ENCODE assay signal across 11 cellular contexts in the genomic region with DNA sequence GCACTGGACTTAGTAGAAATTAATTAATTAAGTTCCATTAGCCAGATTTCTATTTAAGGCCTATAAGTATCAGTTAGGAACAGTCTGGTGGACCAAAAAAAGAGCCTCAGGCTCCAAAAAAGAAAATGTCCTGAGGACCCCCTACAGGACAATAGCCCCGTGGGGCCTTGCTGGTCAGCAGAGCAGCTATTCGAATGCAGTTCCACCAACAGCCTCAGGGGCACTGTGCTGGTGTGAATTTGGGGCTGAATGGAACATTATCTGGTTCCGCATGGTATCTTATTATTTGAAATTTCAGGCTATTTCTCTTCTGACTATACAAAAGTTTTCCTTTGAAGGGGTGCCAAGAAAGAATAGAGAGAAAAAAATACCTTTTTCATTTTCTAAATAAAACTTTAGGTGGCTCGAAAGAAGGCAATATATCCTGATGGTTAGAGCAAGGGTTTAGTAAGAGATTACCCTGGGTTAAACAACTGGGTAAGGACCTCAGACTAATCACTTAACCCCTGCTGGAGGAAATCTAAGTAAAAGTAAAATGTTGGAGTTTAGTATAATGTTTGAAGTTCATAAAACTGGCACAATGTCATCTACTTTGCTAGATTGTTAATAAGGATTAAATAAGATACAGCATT.
DNase-seq lines count a peak whose midpoint lies in the region; ATAC-seq and TF ChIP-seq lines count a peak whose summit lies in the region.
"Had no signal": no experiment of that assay in that cellular context is flagged by ENCODE, and none has a peak within 500 bp of the region (broad histone marks: within the 10 kb centered on the region; RNA-seq: fewer than 3 reads in every experiment).

No MANE protein-coding gene starts in this region.

- H3K4me1 ChIP-seq in A673 (ENCODE audit: insufficient read depth, low read length, poor library complexity, severe bottlenecking): no peaks in the 10 kb centered on the region
- H3K4me1 ChIP-seq in spleen: no peaks in the 10 kb centered on the region

- no peak overlapping the region for H3K4me3 ChIP-seq in A673 (ENCODE audit: low read depth, low read length, poor library complexity, severe bottlenecking)
- no peak overlapping the region for H3K4me3 ChIP-seq in GM12864 (ENCODE audit: low read depth, low read length)
- H3K4me3 ChIP-seq in spleen: no peak overlapping the region

- H3K4me3 Mint-ChIP-seq in T-cell: no peak overlapping the region
- H3K4me3 Mint-ChIP-seq: natural killer cell treated with Interleukin-12 subunit alpha and Interleukin-12 subunit beta and Interleukin-15 and Interleukin-18, amount 100 ng/mL, for 72 hours had no signal

- 74 to 90% (median 82%) methylated on average over 4 of the region's 4 CpGs for WGBS in spleen, 5 donors

- H3K36me3 ChIP-seq in A673 (ENCODE audit: insufficient read depth, low read length, poor library complexity, severe bottlenecking): no peaks in the 10 kb centered on the region
- peaks cover 0 to 3% (median 0%) of the 10 kb centered on the region in 6 donors for H3K36me3 ChIP-seq in spleen

- intact Hi-C loops in A673 (cut with micrococcal nuclease; ENCODE audit: unreplicated experiment): no loop called here
- intact Hi-C loops in spleen (cut with DNase I; ENCODE audit: low total_unique reads): no loop called here

- no peak overlapping the region for H3K27ac Mint-ChIP-seq in T-cell
- H3K27ac Mint-ChIP-seq: natural killer cell treated with Interleukin-12 subunit alpha and Interleukin-12 subunit beta and Interleukin-15 and Interleukin-18, amount 100 ng/mL, for 72 hours had no signal

- peaks cover 11% of the 10 kb centered on the region for H3K36me3 Mint-ChIP-seq in T-cell
- H3K36me3 Mint-ChIP-seq: natural killer cell treated with Interleukin-12 subunit alpha and Interleukin-12 subunit beta and Interleukin-15 and Interleukin-18, amount 100 ng/mL, for 72 hours had no signal

- no peak for ATAC-seq in T-cell (replicated peaks in 1 of 4)
- ATAC-seq in activated CD4-positive, CD25-positive, alpha-beta regulatory T cell treated with anti-CD3 and anti-CD28 coated beads, Interleukin-2, amount 50 U/mL, for 24 hours: no peak
- ATAC-seq: natural killer cell treated with Interleukin-12 subunit alpha and Interleukin-12 subunit beta and Interleukin-15 and Interleukin-18, amount 100 ng/mL, for 72 hours had no signal

- H3K9me3 Mint-ChIP-seq in T-cell: no peaks in the 10 kb centered on the region
- H3K9me3 Mint-ChIP-seq: natural killer cell treated with Interleukin-12 subunit alpha and Interleukin-12 subunit beta and Interleukin-15 and Interleukin-18, amount 100 ng/mL, for 72 hours had no signal

- H3K27me3 Mint-ChIP-seq in T-cell: no peaks in the 10 kb centered on the region
- H3K27me3 Mint-ChIP-seq: natural killer cell treated with Interleukin-12 subunit alpha and Interleukin-12 subunit beta and Interleukin-15 and Interleukin-18, amount 100 ng/mL, for 72 hours had no signal

- CTCF ChIA-PET in A673 (lab: Charles Lee) (interaction anchor here (0.6 kb wide), 1 partner anchor 61 kb away, joined by 3 read pairs; no protein-coding TSS in a partner anchor), T-cell (lab: Charles Lee) (interaction anchor here in 1 of 2 donors (0.6 to 1.4 kb wide), 2 partner anchors 10 to 75 kb away, joined by 3 to 4 read pairs; no protein-coding TSS in a partner anchor)

- peaks cover 24 to 28% (median 28%) of the 10 kb centered on the region in 3 donors for H3K4me1 Mint-ChIP-seq in T-cell

- DNase-seq in A673 (ENCODE audit: low spot score) (peak; percentile 35), GM12864 (ENCODE audit: low read depth) (no peak), RPMI7951 (ENCODE audit: low read depth) (peak; percentile 24), germinal center (ENCODE audit: low spot score) (peak; percentile 27), T-cell (no peak), spleen (no peak), middle frontal gyrus (ENCODE audit: extremely low spot score, low spot score) (no peak)
- DNase-seq: GF-D8, SIG-M5 had no signal

- BruUV-seq in A673 (replicated peaks; lab: Mats Ljungman, UMichigan): no TSS peak

- peak; percentile 59 for TF ChIP-seq CTCF in A673 (conservative IDR thresholded peaks at IDR 0.05; ENCODE audit: low read depth, low read length)
- TF ChIP-seq CTCF in GM12864 (IDR thresholded peaks at IDR 0.05; ENCODE audit: low read depth, low read length, missing control alignments): peak; percentile 67
- peak in 4 of 11 experiments; percentile 26 to 46 (median 40) for TF ChIP-seq CTCF in spleen (IDR thresholded peaks at IDR 0.05 in 8 of 11, conservative IDR thresholded peaks at IDR 0.05 in 3 of 11)

- H3K27me3 ChIP-seq in A673 (replicated peaks; ENCODE audit: insufficient read depth, low read depth, low read length, poor library complexity) (no peaks in the 10 kb centered on the region), spleen (replicated peaks in 1 of 7) (no peaks in the 10 kb centered on the region)

- no peak for TF ChIP-seq POLR2A in spleen (IDR thresholded peaks at IDR 0.05)

- no peaks in the 10 kb centered on the region for H3K9me3 ChIP-seq in A673 (ENCODE audit: low read depth, low read length, poor library complexity, severe bottlenecking)
- no peaks in the 10 kb centered on the region for H3K9me3 ChIP-seq in spleen

- POLR2A ChIA-PET in A673 (lab: Charles Lee; ENCODE audit: low non-redundant PET): no interaction called here
- POLR2A ChIA-PET in T-cell (lab: Charles Lee): no interaction called here

- H3K27ac ChIP-seq in A673 (ENCODE audit: low read depth, low read length, poor library complexity, severe bottlenecking) (no peak overlapping the region), spleen (no peak overlapping the region)

Comparison
In these comparisons a context has a peak if more than half of its experiments do, and no peak if none do; other contexts are left out.
1. DNase-seq: peak in A673 (single experiment), RPMI7951 (single experiment) and germinal center (single experiment); none in GM12864 (single experiment), T-cell (0 of 34), spleen (single experiment) and middle frontal gyrus (single experiment).